ENCODE assay signal across 25 cellular contexts in the genomic region with DNA sequence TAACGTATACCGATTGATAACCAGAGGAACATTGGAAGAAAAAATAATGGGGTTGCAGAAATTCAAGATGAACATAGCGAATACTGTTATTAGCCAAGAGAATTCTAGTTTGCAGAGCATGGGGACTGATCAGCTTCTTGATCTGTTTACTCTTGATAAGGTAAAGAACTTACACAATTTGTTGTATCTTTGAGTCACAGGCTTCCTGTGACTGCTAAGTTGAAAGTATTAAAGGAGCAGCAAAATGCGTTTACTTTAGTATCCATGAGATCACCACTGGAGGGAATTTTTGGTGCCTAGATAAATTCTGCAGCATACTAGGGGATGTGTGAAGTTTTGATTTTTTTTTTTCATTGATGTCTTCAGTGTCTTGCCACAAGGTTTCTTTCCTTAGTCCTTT.
"Had no signal": no experiment of that assay in that cellular context is flagged by ENCODE, and none has a peak within 500 bp of the region (broad histone marks: within the 10 kb centered on the region; RNA-seq: fewer than 3 reads in every experiment).

No MANE protein-coding gene starts in this region.

- H3K4me1 ChIP-seq: esophagus muscularis mucosa, right lobe of liver, vagina had no signal

- H3K9me3 Mint-ChIP-seq: activated B cell treated with CpG ODN at 0.5 μM for 24 hours; activated CD4-positive, alpha-beta memory T cell treated with anti-CD3 and anti-CD28 coated beads, Interleukin-2, amount 10 ng/mL, durations not matched to agents 7 days and 5 days; activated naive CD4-positive, alpha-beta T cell treated with anti-CD3 and anti-CD28 coated beads, Interleukin-2, amount 10 ng/mL, durations not matched to agents 7 days and 5 days; activated naive CD8-positive, alpha-beta T cell treated with anti-CD3 and anti-CD28 coated beads, Interleukin-2, amount 50 U/mL, for 24 hours; activated T-cell treated with anti-CD3 and anti-CD28 coated beads, Interleukin-2, amount 50 U/mL, for 72 hours; dendritic cell treated with granulocyte-macrophage colony-stimulating factor and Interleukin-4, amounts not matched to agents 40 ng/mL and 50 ng/mL, for 4 days; stimulated activated memory B cell treated with anti-CD40 and anti-IgM and Interleukin-4, amounts not matched to agents 10 μg/mL and 1 μg/mL and 100 μg/mL, for 72 hours; T-cell; T-helper 2 cell treated with Interferon-gamma antibody and Interleukin-4, amounts not matched to agents 5 μg/mL and 100 μg/mL, for 36 hours had no signal

- H3K4me3 ChIP-seq: body of pancreas, esophagus muscularis mucosa, right lobe of liver, skin epidermis, stomach, vagina had no signal

- FAIRE-seq: frontal cortex, TTC549 had no signal

- ATAC-seq: activated naive CD8-positive, alpha-beta T cell treated with anti-CD3 and anti-CD28 coated beads, Interleukin-2, amount 50 U/mL, for 24 hours; activated T-cell treated with anti-CD3 and anti-CD28 coated beads, Interleukin-2, amount 50 U/mL, for 72 hours; body of pancreas; left cardiac atrium; stimulated activated memory B cell treated with anti-CD40 and anti-IgM and Interleukin-4, amounts not matched to agents 10 μg/mL and 1 μg/mL and 100 μg/mL, for 72 hours; T-cell had no signal

- H3K27ac Mint-ChIP-seq: activated B cell treated with CpG ODN at 0.5 μM for 24 hours; activated CD4-positive, alpha-beta memory T cell treated with anti-CD3 and anti-CD28 coated beads, Interleukin-2, amount 10 ng/mL, durations not matched to agents 7 days and 5 days; activated naive CD4-positive, alpha-beta T cell treated with anti-CD3 and anti-CD28 coated beads, Interleukin-2, amount 10 ng/mL, durations not matched to agents 7 days and 5 days; activated naive CD8-positive, alpha-beta T cell treated with anti-CD3 and anti-CD28 coated beads, Interleukin-2, amount 50 U/mL, for 24 hours; dendritic cell treated with granulocyte-macrophage colony-stimulating factor and Interleukin-4, amounts not matched to agents 40 ng/mL and 50 ng/mL, for 4 days; stimulated activated memory B cell treated with anti-CD40 and anti-IgM and Interleukin-4, amounts not matched to agents 10 μg/mL and 1 μg/mL and 100 μg/mL, for 72 hours; T-cell; T-helper 2 cell treated with Interferon-gamma antibody and Interleukin-4, amounts not matched to agents 5 μg/mL and 100 μg/mL, for 36 hours had no signal

- H3K4me1 Mint-ChIP-seq: activated B cell treated with CpG ODN at 0.5 μM for 24 hours; stimulated activated memory B cell treated with anti-CD40 and anti-IgM and Interleukin-4, amounts not matched to agents 10 μg/mL and 1 μg/mL and 100 μg/mL, for 72 hours; T-cell had no signal

- H3K9me3 ChIP-seq: body of pancreas, esophagus muscularis mucosa, right lobe of liver, stomach, vagina had no signal

- H3K27me3 Mint-ChIP-seq: activated B cell treated with CpG ODN at 0.5 μM for 24 hours; activated CD4-positive, alpha-beta memory T cell treated with anti-CD3 and anti-CD28 coated beads, Interleukin-2, amount 10 ng/mL, durations not matched to agents 7 days and 5 days; activated naive CD4-positive, alpha-beta T cell treated with anti-CD3 and anti-CD28 coated beads, Interleukin-2, amount 10 ng/mL, durations not matched to agents 7 days and 5 days; activated naive CD8-positive, alpha-beta T cell treated with anti-CD3 and anti-CD28 coated beads, Interleukin-2, amount 50 U/mL, for 24 hours; dendritic cell treated with granulocyte-macrophage colony-stimulating factor and Interleukin-4, amounts not matched to agents 40 ng/mL and 50 ng/mL, for 4 days; stimulated activated memory B cell treated with anti-CD40 and anti-IgM and Interleukin-4, amounts not matched to agents 10 μg/mL and 1 μg/mL and 100 μg/mL, for 72 hours; T-cell had no signal

- H3K27ac ChIP-seq: body of pancreas, esophagus muscularis mucosa, right lobe of liver, skin epidermis, stomach, vagina had no signal

- DNase-seq: activated B cell treated with CpG ODN at 0.5 μM for 24 hours; activated CD4-positive, alpha-beta memory T cell treated with anti-CD3 and anti-CD28 coated beads, Interleukin-2, amount 10 ng/mL, durations not matched to agents 7 days and 5 days; activated CD4-positive, alpha-beta T cell treated with anti-CD3 and anti-CD28 coated beads for 48 hours; activated effector memory CD4-positive, alpha-beta T cell treated with anti-CD3 and anti-CD28 coated beads, Interleukin-2, amount 50 U/mL, for 16 hours; activated naive CD4-positive, alpha-beta T cell treated with anti-CD3 and anti-CD28 coated beads, Interleukin-2, amount 10 ng/mL, durations not matched to agents 7 days and 5 days; activated naive CD8-positive, alpha-beta T cell treated with anti-CD3 and anti-CD28 coated beads, Interleukin-2, amount 50 U/mL, for 24 hours; activated T-cell treated with anti-CD3 and anti-CD28 coated beads, Interleukin-2, amount 50 U/mL, for 72 hours; anterior cingulate cortex; body of pancreas; effector CD8-positive, alpha-beta T cell; islet precursor cell; left cardiac atrium; nucleus accumbens; right lobe of liver; stomach; T-cell; trophoblast cell had no signal

- H3K27me3 ChIP-seq: body of pancreas, esophagus muscularis mucosa, right lobe of liver, stomach, vagina had no signal

- H3K4me3 Mint-ChIP-seq: activated B cell treated with CpG ODN at 0.5 μM for 24 hours; activated CD4-positive, alpha-beta memory T cell treated with anti-CD3 and anti-CD28 coated beads, Interleukin-2, amount 10 ng/mL, durations not matched to agents 7 days and 5 days; activated naive CD4-positive, alpha-beta T cell treated with anti-CD3 and anti-CD28 coated beads, Interleukin-2, amount 10 ng/mL, durations not matched to agents 7 days and 5 days; activated naive CD8-positive, alpha-beta T cell treated with anti-CD3 and anti-CD28 coated beads, Interleukin-2, amount 50 U/mL, for 24 hours; activated T-cell treated with anti-CD3 and anti-CD28 coated beads, Interleukin-2, amount 50 U/mL, for 72 hours; dendritic cell treated with granulocyte-macrophage colony-stimulating factor and Interleukin-4, amounts not matched to agents 40 ng/mL and 50 ng/mL, for 4 days; stimulated activated memory B cell treated with anti-CD40 and anti-IgM and Interleukin-4, amounts not matched to agents 10 μg/mL and 1 μg/mL and 100 μg/mL, for 72 hours; T-cell; T-helper 2 cell treated with Interferon-gamma antibody and Interleukin-4, amounts not matched to agents 5 μg/mL and 100 μg/mL, for 36 hours had no signal
